ENCODE assay signal across 9 cellular contexts in the genomic region with DNA sequence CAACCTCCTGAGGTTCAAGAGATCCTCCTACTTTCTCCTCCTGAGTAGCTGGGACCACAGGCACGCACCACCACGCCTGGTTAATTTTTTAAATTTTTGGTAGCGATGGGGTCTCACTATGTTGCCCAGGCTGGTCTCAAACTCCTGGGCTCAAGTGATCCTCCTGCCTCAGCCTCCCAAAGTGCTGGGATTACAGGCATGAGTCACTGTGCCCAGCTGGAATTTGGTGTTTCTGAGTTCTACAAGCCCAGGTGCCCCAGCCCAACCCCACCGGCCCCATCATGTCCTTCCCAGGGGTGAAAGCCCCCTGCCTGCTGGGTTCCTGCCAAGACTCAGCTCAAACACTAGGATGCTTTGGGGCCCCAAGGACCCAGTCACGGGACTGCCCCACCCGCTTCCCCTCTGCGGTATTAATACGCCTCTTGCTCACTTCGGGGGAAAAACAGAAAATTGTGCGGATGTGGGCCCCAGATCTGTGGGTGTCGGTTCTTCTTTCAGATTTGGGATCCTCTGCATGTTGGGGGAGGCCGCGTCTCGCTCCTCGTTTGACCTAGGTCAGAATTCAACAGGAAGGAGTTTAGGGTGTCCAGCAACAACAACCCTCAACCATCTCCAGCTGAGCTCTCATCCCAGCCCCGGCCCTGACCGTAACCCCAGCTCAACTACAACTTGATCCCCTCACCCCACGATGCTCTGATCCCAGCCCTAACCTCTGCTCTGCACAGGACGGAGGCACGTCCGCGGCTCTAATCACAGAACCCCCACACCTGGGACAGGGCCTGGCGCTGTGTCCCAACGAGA. TPM values are rescaled to one million over a fixed set of nuclear protein-coding genes. Genes with fewer than 3 reads are reported as not detected.
DNase-seq lines count a peak whose midpoint lies in the region; ATAC-seq and TF ChIP-seq lines count a peak whose summit lies in the region.
"Had no signal": no experiment of that assay in that cellular context is flagged by ENCODE, and none has a peak within 500 bp of the region (broad histone marks: within the 10 kb centered on the region; RNA-seq: fewer than 3 reads in every experiment).

No MANE protein-coding gene starts in this region.

- H3K27me3 ChIP-seq in GM06990 (replicated peaks; ENCODE audit: control insufficient read depth, insufficient read depth, low read length) (no peaks in the 10 kb centered on the region), A673 (replicated peaks; ENCODE audit: insufficient read depth, low read depth, low read length, poor library complexity) (peaks cover 3% of the 10 kb centered on the region)

- H3K4me1 ChIP-seq in A673 (ENCODE audit: insufficient read depth, low read length, poor library complexity, severe bottlenecking): no peaks in the 10 kb centered on the region

- H3K4me3 ChIP-seq in GM06990 (replicated peaks; ENCODE audit: low read depth, low read length) (no peak overlapping the region), A673 (ENCODE audit: low read depth, low read length, poor library complexity, severe bottlenecking) (no peak overlapping the region)

- no peaks in the 10 kb centered on the region for H3K9me3 ChIP-seq in A673 (ENCODE audit: low read depth, low read length, poor library complexity, severe bottlenecking)

- no peaks in the 10 kb centered on the region for H3K36me3 ChIP-seq in GM06990 (ENCODE audit: control insufficient read depth, insufficient read depth, low read length)
- no peaks in the 10 kb centered on the region for H3K36me3 ChIP-seq in A673 (ENCODE audit: insufficient read depth, low read length, poor library complexity, severe bottlenecking)

- POLR2A ChIA-PET in A673 (lab: Charles Lee; ENCODE audit: low non-redundant PET): no interaction called here

- intact Hi-C loops in A673 (cut with micrococcal nuclease; ENCODE audit: unreplicated experiment): no loop called here

- H3K27ac ChIP-seq in A673 (ENCODE audit: low read depth, low read length, poor library complexity, severe bottlenecking): no peak overlapping the region

- ATAC-seq in HG03095 (IDR thresholded peaks at IDR 0.05; ENCODE audit: unreplicated experiment): peak; percentile 38

- BruUV-seq in A673 (replicated peaks; lab: Mats Ljungman, UMichigan): no TSS peak

- DNase-seq in GM06990 (ENCODE audit: extremely low read depth, insufficient read length) (peak; percentile 85), germinal center (ENCODE audit: low spot score) (peak; percentile 69), NCI-H2171 (lab: John Stamatoyannopoulos, UW) (no peak), A673 (ENCODE audit: low spot score) (no peak), NCI-H69 (lab: John Stamatoyannopoulos, UW) (no peak)
- DNase-seq in activated CD4-positive, alpha-beta T cell treated with anti-CD3 and anti-CD28 coated beads for 24 hours (ENCODE audit: low read depth in 2 of 2): peak; percentile 60 to 65
- peak; percentile 46 to 68 (median 51) for DNase-seq in stimulated activated CD4-positive, alpha-beta T cell treated with anti-CD3 and anti-CD28 coated beads, TNF-alpha, amount 100 ng/mL, for 48 hours (ENCODE audit: low read depth in 3 of 3)

- no peak for TF ChIP-seq CTCF in GM06990 (IDR thresholded peaks at IDR 0.05; ENCODE audit: insufficient read depth, low read length, poor library complexity, severe bottlenecking)
- no peak for TF ChIP-seq CTCF in A673 (conservative IDR thresholded peaks at IDR 0.05; ENCODE audit: low read depth, low read length)

- CTCF ChIA-PET in A673 (lab: Charles Lee): no interaction called here

RNA-seq across cellular contexts. Expression of gene FCER2, which starts 3.7 kb away (rescaled TPM):
- not detected in 2 replicates for total RNA-seq in A673 (2021)
- total RNA-seq: lung microvascular endothelial cell had no signal

RNA-seq across cellular contexts. Expression of gene TRAPPC5, which starts 25.0 kb away (rescaled TPM):
- total RNA-seq in A673 (2021): 105 and 107 TPM in 2 replicates

RNA-seq across cellular contexts. Expression of gene CLEC4G, which starts 26.3 kb away (rescaled TPM):
- not detected in 2 replicates for total RNA-seq in A673 (2021)
- total RNA-seq: lung microvascular endothelial cell had no signal

RNA-seq across cellular contexts. Expression of gene MCEMP1, which starts 28.7 kb away (rescaled TPM):
- 4.0 and 4.1 TPM in 2 replicates for total RNA-seq in A673 (2021)
- total RNA-seq: lung microvascular endothelial cell had no signal

RNA-seq across cellular contexts. Expression of gene RETN, which starts 36.7 kb away (rescaled TPM):
- total RNA-seq in A673 (2021): not detected in 2 replicates
- total RNA-seq: lung microvascular endothelial cell had no signal

Comparison
In these comparisons a context has a peak if more than half of its experiments do, and no peak if none do; other contexts are left out.
1. DNase-seq: peak in GM06990 (single experiment), activated CD4-positive, alpha-beta T cell treated with anti-CD3 and anti-CD28 coated beads for 24 hours (2 of 2), germinal center (single experiment) and stimulated activated CD4-positive, alpha-beta T cell treated with anti-CD3 and anti-CD28 coated beads, TNF-alpha, amount 100 ng/mL, for 48 hours (3 of 3); none in NCI-H2171 (single experiment), A673 (single experiment) and NCI-H69 (single experiment).